ENCODE assay signal across 8 cellular contexts in genomic region chr7:40134428-40135423, GRCh38. TPM values are rescaled to one million over a fixed set of nuclear protein-coding genes. Genes with fewer than 3 reads are reported as not detected.
DNase-seq lines count a peak whose midpoint lies in the region; ATAC-seq and TF ChIP-seq lines count a peak whose summit lies in the region.

Gene MPLKIP (minus strand): TSS chr7:40134622. CDS start chr7:40134567, 55 bp downstream.
Gene SUGCT (plus strand): TSS chr7:40135005.

- H3K4me3 ChIP-seq in KMS-11 (IDR thresholded peaks at IDR 0.05; ENCODE audit: insufficient read depth, low read depth, low read length) (no peak within 1 kb of the TSS), Peyer's patch (peak within 1 kb of the TSS; percentile 82 to 92 (median 85)), fibroblast of lung (replicated peaks in 1 of 4; ENCODE audit: control extremely low read depth in 1 of 4, insufficient read depth in 1 of 4, low read depth in 3 of 4, low read length in 4 of 4) (peak within 1 kb of the TSS; percentile 90 to 99 (median 95))
- H3K4me3 ChIP-seq in naive thymus-derived CD4-positive, alpha-beta T cell (ENCODE audit: low read length) = peak within 1 kb of the TSS; percentile 100

- H3K4me2 ChIP-seq in KMS-11 = peak within 1 kb of the TSS; percentile 81
- H3K4me2 ChIP-seq in fibroblast of lung (ENCODE audit: extremely low read depth, insufficient read depth, low read length) = peak within 1 kb of the TSS; percentile 85

- H3K79me2 ChIP-seq in KMS-11 (ENCODE audit: insufficient read depth, low read depth) = peaks cover 40% of the 10 kb centered on the region
- H3K79me2 ChIP-seq in fibroblast of lung (ENCODE audit: control insufficient read depth, insufficient read depth, low read length) = peaks cover 37% of the 10 kb centered on the region

- peak; percentile 87 for ATAC-seq in GM21786 (IDR thresholded peaks at IDR 0.05; ENCODE audit: unreplicated experiment)
- peak; percentile 97 for ATAC-seq in naive thymus-derived CD4-positive, alpha-beta T cell
- ATAC-seq in stimulated activated memory B cell treated with anti-CD40 and anti-IgM and Interleukin-4, amounts not matched to agents 10 μg/mL and 1 μg/mL and 100 μg/mL, for 72 hours = peak; percentile 96

- peaks cover 13% of the 10 kb centered on the region for H3K27me3 Mint-ChIP-seq in activated T-helper 1 cell treated with anti-CD3 and anti-CD28 coated beads, Interleukin-12 subunit alpha, Interleukin-12 subunit beta, Interleukin-2, Interleukin-4 antibody, amounts not matched to agents 30 ng/mL and 10 ng/mL and 1 ng/mL, durations not matched to agents 14 hours and 24 hours and 36 hours (ENCODE audit: insufficient read depth)
- peaks cover 0 to 17% (median 0%) of the 10 kb centered on the region in 5 donors for H3K27me3 Mint-ChIP-seq in naive thymus-derived CD4-positive, alpha-beta T cell
- no peaks in the 10 kb centered on the region for H3K27me3 Mint-ChIP-seq in stimulated activated memory B cell treated with anti-CD40 and anti-IgM and Interleukin-4, amounts not matched to agents 10 μg/mL and 1 μg/mL and 100 μg/mL, for 72 hours

- H3K4me3 Mint-ChIP-seq in activated T-helper 1 cell treated with anti-CD3 and anti-CD28 coated beads, Interleukin-12 subunit alpha, Interleukin-12 subunit beta, Interleukin-2, Interleukin-4 antibody, amounts not matched to agents 30 ng/mL and 10 ng/mL and 1 ng/mL, durations not matched to agents 14 hours and 24 hours and 36 hours = peak within 1 kb of the TSS; percentile 91
- H3K4me3 Mint-ChIP-seq in naive thymus-derived CD4-positive, alpha-beta T cell = peak within 1 kb of the TSS; percentile 86 to 99 (median 97)
- H3K4me3 Mint-ChIP-seq in stimulated activated memory B cell treated with anti-CD40 and anti-IgM and Interleukin-4, amounts not matched to agents 10 μg/mL and 1 μg/mL and 100 μg/mL, for 72 hours = peak within 1 kb of the TSS; percentile 95

- peak within 1 kb of the TSS; percentile 96 for H3K27ac Mint-ChIP-seq in activated T-helper 1 cell treated with anti-CD3 and anti-CD28 coated beads, Interleukin-12 subunit alpha, Interleukin-12 subunit beta, Interleukin-2, Interleukin-4 antibody, amounts not matched to agents 30 ng/mL and 10 ng/mL and 1 ng/mL, durations not matched to agents 14 hours and 24 hours and 36 hours
- H3K27ac Mint-ChIP-seq in naive thymus-derived CD4-positive, alpha-beta T cell = peak within 1 kb of the TSS; percentile 92 to 98 (median 97)
- H3K27ac Mint-ChIP-seq in stimulated activated memory B cell treated with anti-CD40 and anti-IgM and Interleukin-4, amounts not matched to agents 10 μg/mL and 1 μg/mL and 100 μg/mL, for 72 hours = peak within 1 kb of the TSS; percentile 94

- POLR2A ChIA-PET in naive thymus-derived CD4-positive, alpha-beta T cell (lab: Charles Lee) = interaction anchor here (0.6 to 3.6 kb wide), 5 partner anchors 23 to 525 kb away, joined by 3 to 37 read pairs (median 5); partner anchors contain the start of genes CDK13 and RALA

- H3K9ac ChIP-seq in KMS-11 (peak within 1 kb of the TSS; percentile 95), fibroblast of lung (ENCODE audit: insufficient read depth, low read length) (peak within 1 kb of the TSS; percentile 91)

- H4K20me1 ChIP-seq in KMS-11 (ENCODE audit: insufficient read depth) (no peaks in the 10 kb centered on the region), fibroblast of lung (ENCODE audit: control insufficient read depth, extremely low read depth, insufficient read depth, low read length) (no peaks in the 10 kb centered on the region)

- peaks cover 19% of the 10 kb centered on the region for H3K4me1 Mint-ChIP-seq in activated T-helper 1 cell treated with anti-CD3 and anti-CD28 coated beads, Interleukin-12 subunit alpha, Interleukin-12 subunit beta, Interleukin-2, Interleukin-4 antibody, amounts not matched to agents 30 ng/mL and 10 ng/mL and 1 ng/mL, durations not matched to agents 14 hours and 24 hours and 36 hours (ENCODE audit: low read depth)
- H3K4me1 Mint-ChIP-seq in naive thymus-derived CD4-positive, alpha-beta T cell = peaks cover 15 to 43% (median 31%) of the 10 kb centered on the region in 7 donors
- peaks cover 31% of the 10 kb centered on the region for H3K4me1 Mint-ChIP-seq in stimulated activated memory B cell treated with anti-CD40 and anti-IgM and Interleukin-4, amounts not matched to agents 10 μg/mL and 1 μg/mL and 100 μg/mL, for 72 hours

- CTCF ChIA-PET in naive thymus-derived CD4-positive, alpha-beta T cell (lab: Charles Lee) = no interaction called here

- H2AFZ ChIP-seq in KMS-11 (ENCODE audit: low read depth) (peak within 1 kb of the TSS; percentile 76), fibroblast of lung (ENCODE audit: low read length) (peak within 1 kb of the TSS; percentile 100)

- TF ChIP-seq CTCF in KMS-11 (conservative IDR thresholded peaks at IDR 0.05; ENCODE audit: low read depth, low read length) = peak; percentile 94
- TF ChIP-seq CTCF in Peyer's patch (IDR thresholded peaks at IDR 0.05) = peak; percentile 70 to 100 (median 96)
- TF ChIP-seq CTCF in fibroblast of lung (conservative IDR thresholded peaks at IDR 0.05 in 1 of 2, IDR thresholded peaks at IDR 0.05 in 1 of 2; ENCODE audit: low read depth in 1 of 2, low read length in 2 of 2) = peak; percentile 48 to 90

- H3K27me3 ChIP-seq in KMS-11 (ENCODE audit: insufficient read depth, low read depth) (no peaks in the 10 kb centered on the region), Peyer's patch (no peaks in the 10 kb centered on the region), fibroblast of lung (ENCODE audit: control insufficient read depth, insufficient read depth, low read length) (no peaks in the 10 kb centered on the region)
- H3K27me3 ChIP-seq in naive thymus-derived CD4-positive, alpha-beta T cell (ENCODE audit: control insufficient read depth in 2 of 2, insufficient read depth in 2 of 2, low read length in 2 of 2) = no peaks in the 10 kb centered on the region

- no peaks in the 10 kb centered on the region for H3K9me3 ChIP-seq in Peyer's patch
- H3K9me3 ChIP-seq in fibroblast of lung (ENCODE audit: control insufficient read depth, insufficient read depth, low read depth, low read length) = no peaks in the 10 kb centered on the region
- no peaks in the 10 kb centered on the region for H3K9me3 ChIP-seq in naive thymus-derived CD4-positive, alpha-beta T cell (ENCODE audit: control insufficient read depth in 2 of 3, low read length in 3 of 3)

- DNase-seq in Daoy (ENCODE audit: low read depth) (peak; percentile 92), Peyer's patch (peak; percentile 83 to 92 (median 91)), fibroblast of lung (ENCODE audit: low read depth in 2 of 2) (peak; percentile 86 to 93)
- peak; percentile 80 for DNase-seq in activated T-helper 1 cell treated with anti-CD3 and anti-CD28 coated beads, Interleukin-12 subunit alpha, Interleukin-12 subunit beta, Interleukin-2, Interleukin-4 antibody, amounts not matched to agents 30 ng/mL and 10 ng/mL and 1 ng/mL, durations not matched to agents 14 hours and 24 hours and 36 hours (ENCODE audit: low spot score)
- DNase-seq in naive thymus-derived CD4-positive, alpha-beta T cell = peak; percentile 81 to 95 (median 91)

- TF ChIP-seq POLR2A in Peyer's patch (IDR thresholded peaks at IDR 0.05) = peak; percentile 63 to 72

- no peaks in the 10 kb centered on the region for H3K36me3 ChIP-seq in KMS-11 (ENCODE audit: insufficient read depth)
- H3K36me3 ChIP-seq in Peyer's patch = no peaks in the 10 kb centered on the region
- H3K36me3 ChIP-seq in fibroblast of lung (ENCODE audit: control insufficient read depth, insufficient read depth, low read length) = no peaks in the 10 kb centered on the region
- H3K36me3 ChIP-seq in naive thymus-derived CD4-positive, alpha-beta T cell (ENCODE audit: control insufficient read depth in 2 of 3, insufficient read depth in 3 of 3, low read length in 3 of 3) = peaks cover 0 to 6% (median 0%) of the 10 kb centered on the region in 3 experiments

- intact Hi-C loops in activated T-helper 1 cell treated with anti-CD3 and anti-CD28 coated beads, Interleukin-12 subunit alpha, Interleukin-12 subunit beta, Interleukin-2, Interleukin-4 antibody, amounts not matched to agents 30 ng/mL and 10 ng/mL and 1 ng/mL, durations not matched to agents 14 hours and 24 hours and 36 hours (cut with micrococcal nuclease) = loop anchor here (1.0 to 10.0 kb wide), 9 partner anchors 82 to 1960 kb away; partner anchors contain the start of genes RALA, STARD3NL, VPS41 and YAE1
- intact Hi-C loops in naive thymus-derived CD4-positive, alpha-beta T cell (cut with micrococcal nuclease) = loop anchor here (1.0 to 10.0 kb wide), 11 partner anchors 52 to 1770 kb away; partner anchors contain the start of genes RALA (in 2 of the 2), VPS41 (in 2 of the 2) and YAE1 (in 2 of the 2)

- H3K27ac ChIP-seq in KMS-11 (peak within 1 kb of the TSS; percentile 83), Peyer's patch (peak within 1 kb of the TSS; percentile 82 to 91 (median 88)), fibroblast of lung (ENCODE audit: insufficient read depth, low read length) (peak within 1 kb of the TSS; percentile 91)
- H3K27ac ChIP-seq in naive thymus-derived CD4-positive, alpha-beta T cell (ENCODE audit: low read depth, low read length) = peak within 1 kb of the TSS; percentile 92

- H3K9me3 Mint-ChIP-seq in activated T-helper 1 cell treated with anti-CD3 and anti-CD28 coated beads, Interleukin-12 subunit alpha, Interleukin-12 subunit beta, Interleukin-2, Interleukin-4 antibody, amounts not matched to agents 30 ng/mL and 10 ng/mL and 1 ng/mL, durations not matched to agents 14 hours and 24 hours and 36 hours = no peaks in the 10 kb centered on the region
- peaks cover 0 to 3% (median 0%) of the 10 kb centered on the region in 11 donors for H3K9me3 Mint-ChIP-seq in naive thymus-derived CD4-positive, alpha-beta T cell
- H3K9me3 Mint-ChIP-seq in stimulated activated memory B cell treated with anti-CD40 and anti-IgM and Interleukin-4, amounts not matched to agents 10 μg/mL and 1 μg/mL and 100 μg/mL, for 72 hours = no peaks in the 10 kb centered on the region

- H3K36me3 Mint-ChIP-seq in activated T-helper 1 cell treated with anti-CD3 and anti-CD28 coated beads, Interleukin-12 subunit alpha, Interleukin-12 subunit beta, Interleukin-2, Interleukin-4 antibody, amounts not matched to agents 30 ng/mL and 10 ng/mL and 1 ng/mL, durations not matched to agents 14 hours and 24 hours and 36 hours (ENCODE audit: low read depth) = peaks cover 6% of the 10 kb centered on the region
- H3K36me3 Mint-ChIP-seq in naive thymus-derived CD4-positive, alpha-beta T cell = peaks cover 3 to 8% (median 6%) of the 10 kb centered on the region in 5 donors
- no peaks in the 10 kb centered on the region for H3K36me3 Mint-ChIP-seq in stimulated activated memory B cell treated with anti-CD40 and anti-IgM and Interleukin-4, amounts not matched to agents 10 μg/mL and 1 μg/mL and 100 μg/mL, for 72 hours

- H3K4me1 ChIP-seq in KMS-11 (ENCODE audit: low read depth, poor library complexity, severe bottlenecking) (peaks cover 15% of the 10 kb centered on the region), Peyer's patch (peaks cover 0 to 25% (median 2%) of the 10 kb centered on the region in 4 donors), fibroblast of lung (ENCODE audit: control insufficient read depth, extremely low read depth, insufficient read depth, low read length) (peaks cover 2% of the 10 kb centered on the region)
- H3K4me1 ChIP-seq in naive thymus-derived CD4-positive, alpha-beta T cell (ENCODE audit: control insufficient read depth in 2 of 2, insufficient read depth in 2 of 2, low read length in 2 of 2) = peaks cover 21 to 31% of the 10 kb centered on the region in 2 donors

RNA-seq across cellular contexts. Expression of gene MPLKIP, which starts in this region (rescaled TPM):
- 57.6 and 69.6 TPM in 2 replicates for total RNA-seq in Daoy (2014; rRNA removed; shearing (Covaris generic))
- total RNA-seq in Peyer's patch = 10 to 100 TPM in 3 of 4 donors, 1 to 10 TPM in 1; 8.3 to 17.1 (median 16.8) TPM
- 36.0 and 36.3 TPM in 2 replicates for total RNA-seq in activated T-helper 1 cell treated with anti-CD3 and anti-CD28 coated beads, Interleukin-12 subunit alpha, Interleukin-12 subunit beta, Interleukin-2, Interleukin-4 antibody, amounts not matched to agents 30 ng/mL and 10 ng/mL and 1 ng/mL, durations not matched to agents 14 hours and 24 hours and 36 hours
- total RNA-seq in fibroblast of lung = 14.6 and 22.8 TPM in 2 replicates
- polyA plus RNA-seq in fibroblast of lung = 19.9 and 22.6 TPM in 2 replicates
- polyA plus RNA-seq in fibroblast of lung (2012) = 27.8 and 28.3 TPM in 2 replicates
- polyA minus RNA-seq in fibroblast of lung (ENCODE audit: low replicate concordance) = 1.2 and 1.4 TPM in 2 replicates
- total RNA-seq in naive thymus-derived CD4-positive, alpha-beta T cell = 10 to 100 TPM; 17.2 to 40.1 (median 33.5) TPM
- 10 to 100 TPM; 66.3 to 68.6 TPM for polyA plus RNA-seq in naive thymus-derived CD4-positive, alpha-beta T cell

RNA-seq across cellular contexts. Expression of gene SUGCT, which starts in this region (rescaled TPM):
- 8.3 and 11.8 TPM in 2 replicates for total RNA-seq in Daoy (2014; rRNA removed; shearing (Covaris generic))
- total RNA-seq in Peyer's patch (1 to 10 TPM in 3 of 4 donors, not detected in 1; 6.4 to 8.9 (median 8.3) TPM), fibroblast of lung (6.7 and 16.5 TPM in 2 replicates)
- total RNA-seq in activated T-helper 1 cell treated with anti-CD3 and anti-CD28 coated beads, Interleukin-12 subunit alpha, Interleukin-12 subunit beta, Interleukin-2, Interleukin-4 antibody, amounts not matched to agents 30 ng/mL and 10 ng/mL and 1 ng/mL, durations not matched to agents 14 hours and 24 hours and 36 hours = 0.93 TPM in 1 of 2 replicates, not detected in the other
- 5.5 and 8.4 TPM in 2 replicates for polyA plus RNA-seq in fibroblast of lung
- polyA plus RNA-seq in fibroblast of lung (2012) = 10.9 and 16.9 TPM in 2 replicates
- 14.3 TPM in 1 of 2 replicates, not detected in the other for polyA minus RNA-seq in fibroblast of lung (ENCODE audit: low replicate concordance)
- 1 to 10 TPM in 4 of 5 experiments, not detected in 1; 2.2 to 2.7 (median 2.4) TPM for total RNA-seq in naive thymus-derived CD4-positive, alpha-beta T cell
- polyA plus RNA-seq in naive thymus-derived CD4-positive, alpha-beta T cell = 1 to 10 TPM in 1 of 2 donors, under 1 TPM in 1; 0.95 to 1.2 TPM
